8 cellular contexts compared by ENCODE assay signal in the genomic region with DNA sequence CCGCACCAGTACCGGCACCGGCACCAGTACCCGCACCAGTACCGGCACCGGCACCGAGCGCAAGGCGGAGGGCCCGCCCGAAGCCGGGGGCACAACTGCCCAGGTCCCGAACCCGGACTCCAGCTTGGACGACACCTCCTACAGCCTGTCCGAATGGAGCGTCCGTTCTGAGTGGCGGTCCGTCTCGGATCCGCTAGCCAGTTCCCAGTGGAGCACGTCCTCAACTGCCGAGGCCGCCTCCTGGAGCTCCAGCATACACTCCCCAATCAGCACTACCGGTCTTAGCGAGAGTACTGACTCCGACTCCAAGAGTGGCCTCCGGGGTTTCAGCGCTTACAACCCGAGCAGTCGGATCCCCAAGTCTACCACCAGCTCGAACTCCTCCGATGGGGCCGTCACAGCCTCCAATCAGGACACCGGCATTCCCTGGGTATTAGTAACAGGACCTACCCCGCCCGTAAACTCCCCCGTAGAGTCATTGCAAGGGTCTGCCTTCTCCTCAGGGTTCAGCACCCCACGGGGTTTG. TPM values are rescaled to one million over a fixed set of nuclear protein-coding genes. Genes with fewer than 3 reads are reported as not detected.
DNase-seq lines count a peak whose midpoint lies in the region; ATAC-seq and TF ChIP-seq lines count a peak whose summit lies in the region.

No MANE protein-coding gene starts in this region.

- peak; percentile 18 for ATAC-seq in GM21526 (IDR thresholded peaks at IDR 0.05; ENCODE audit: low FRiP score, unreplicated experiment)
- ATAC-seq in GM18858 (IDR thresholded peaks at IDR 0.05; ENCODE audit: unreplicated experiment) = no peak

- in situ Hi-C loops in astrocyte of the spinal cord (cut with HindIII; ENCODE audit: low sequenced_read_pairs) = no loop called here

- H3K4me3 ChIP-seq in astrocyte of the spinal cord (ENCODE audit: low read depth, low read length) (peak overlapping the region; percentile 57), iPS-11a (ENCODE audit: low read depth, low read length) (peak overlapping the region; percentile 50)

- DNase-seq in AG08395 (ENCODE audit: low spot score) = peak; percentile 7
- DNase-seq in RPMI7951 (ENCODE audit: low read depth) = peak; percentile 22
- DNase-seq in astrocyte of the spinal cord (ENCODE audit: low read depth, low spot score) = peak; percentile 29
- DNase-seq in pulmonary artery endothelial cell (ENCODE audit: low read depth, low spot score) = peak; percentile 13
- no peak for DNase-seq in HuH-7.5 (ENCODE audit: low spot score)

- no peak for TF ChIP-seq CTCF in astrocyte of the spinal cord (IDR thresholded peaks at IDR 0.05; ENCODE audit: low read depth, low read length)

RNA-seq across cellular contexts. Expression of a gene that starts 0.9 kb away (rescaled TPM):
- 0.29 and 0.72 TPM in 2 replicates for total RNA-seq in RPMI7951 (2014; rRNA removed; shearing (Covaris generic))
- 74.2 and 120 TPM in 2 replicates for total RNA-seq in pulmonary artery endothelial cell

Comparison
In these comparisons a context has a peak if more than half of its experiments do, and no peak if none do; other contexts are left out.
1. RNA of a gene that starts 0.9 kb away (total RNA-seq): 74.2 to 120 TPM in pulmonary artery endothelial cell; 0.29 to 0.72 TPM in RPMI7951; every median in the first group is over 10 times any median in the second.